ENCODE assay signal across 16 cellular contexts in the genomic region with DNA sequence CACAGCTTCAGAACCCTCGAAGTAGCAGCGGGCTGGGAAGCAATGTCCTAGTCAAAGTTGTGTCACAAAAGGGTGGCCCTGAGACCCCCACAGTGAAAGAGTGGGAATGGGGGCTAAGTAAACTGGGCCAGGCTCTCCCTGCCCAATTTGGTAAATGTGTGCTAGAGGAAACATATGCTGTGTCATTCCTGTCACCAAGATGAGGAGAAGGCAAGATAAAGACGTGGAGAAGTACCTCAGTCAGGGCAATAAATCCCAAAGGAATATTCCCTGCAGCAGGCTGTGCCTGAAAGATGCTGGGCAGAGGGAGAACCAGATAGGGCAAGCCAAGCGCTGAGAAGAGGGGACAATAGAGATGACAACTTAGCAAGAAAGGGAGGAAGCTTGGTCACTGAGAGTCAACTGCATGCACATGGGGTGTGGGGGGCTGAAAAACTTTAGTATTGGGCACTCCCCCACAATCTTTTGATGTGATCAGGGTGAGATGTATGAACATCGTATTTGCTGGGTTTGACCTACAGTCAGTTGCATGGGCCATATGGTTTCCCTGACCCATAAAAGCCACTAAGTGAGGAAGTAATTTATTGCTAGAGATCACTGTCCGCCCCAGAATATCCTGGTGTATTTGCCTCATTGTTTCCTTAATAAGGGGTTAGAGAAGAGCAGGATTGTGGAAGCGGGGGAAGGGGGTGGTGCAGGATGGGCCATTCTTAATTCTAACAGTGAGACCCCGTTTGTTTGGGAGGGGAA. TPM values are rescaled to one million over a fixed set of nuclear protein-coding genes. Genes with fewer than 3 reads are reported as not detected.
"Had no signal": no experiment of that assay in that cellular context is flagged by ENCODE, and none has a peak within 500 bp of the region (broad histone marks: within the 10 kb centered on the region; RNA-seq: fewer than 3 reads in every experiment).

No MANE protein-coding gene starts in this region.

- H3K4me3 ChIP-seq: breast epithelium, esophagus muscularis mucosa, mucosa of descending colon, ovary, tibial artery had no signal

- DNase-seq: activated CD4-positive, alpha-beta memory T cell treated with anti-CD3 and anti-CD28 coated beads for 36 hours; activated gamma-delta T cell treated with Interleukin-2 at 50 U/mL for 16 hours; activated naive CD8-positive, alpha-beta T cell treated with anti-CD3 and anti-CD28 coated beads, Interleukin-2, amount 10 ng/mL, durations not matched to agents 7 days and 5 days; activated T-cell treated with anti-CD3 and anti-CD28 coated beads, Interleukin-2, amount 50 U/mL, for 4 hours; aorta; foreskin fibroblast; glutamatergic neuron; left cardiac atrium; mucosa of descending colon; natural killer cell; ovary; small intestine; tibial artery had no signal

- FAIRE-seq: small intestine had no signal

- H3K36me3 Mint-ChIP-seq: activated CD4-positive, alpha-beta memory T cell treated with anti-CD3 and anti-CD28 coated beads for 36 hours; natural killer cell had no signal

- H3K4me1 ChIP-seq: breast epithelium, esophagus muscularis mucosa, tibial artery had no signal

- ATAC-seq: activated T-cell treated with anti-CD3 and anti-CD28 coated beads, Interleukin-2, amount 50 U/mL, for 4 hours; left cardiac atrium; mucosa of descending colon had no signal

- H3K4me3 Mint-ChIP-seq: activated CD4-positive, alpha-beta memory T cell treated with anti-CD3 and anti-CD28 coated beads for 36 hours; activated naive CD8-positive, alpha-beta T cell treated with anti-CD3 and anti-CD28 coated beads, Interleukin-2, amount 10 ng/mL, durations not matched to agents 7 days and 5 days; activated T-cell treated with anti-CD3 and anti-CD28 coated beads, Interleukin-2, amount 50 U/mL, for 4 hours; natural killer cell had no signal

- H3K36me3 ChIP-seq: breast epithelium, esophagus muscularis mucosa, ovary, tibial artery had no signal

- H3K9me3 Mint-ChIP-seq: activated CD4-positive, alpha-beta memory T cell treated with anti-CD3 and anti-CD28 coated beads for 36 hours had no signal

- H3K27ac Mint-ChIP-seq: activated CD4-positive, alpha-beta memory T cell treated with anti-CD3 and anti-CD28 coated beads for 36 hours; activated naive CD8-positive, alpha-beta T cell treated with anti-CD3 and anti-CD28 coated beads, Interleukin-2, amount 10 ng/mL, durations not matched to agents 7 days and 5 days; natural killer cell had no signal

- H3K9me3 ChIP-seq: breast epithelium, esophagus muscularis mucosa, mucosa of descending colon, ovary, tibial artery had no signal

- H3K27me3 ChIP-seq: breast epithelium, esophagus muscularis mucosa, ovary had no signal

- H3K27ac ChIP-seq: breast epithelium, esophagus muscularis mucosa, ovary, tibial artery had no signal

- H3K27me3 Mint-ChIP-seq: activated CD4-positive, alpha-beta memory T cell treated with anti-CD3 and anti-CD28 coated beads for 36 hours; activated naive CD8-positive, alpha-beta T cell treated with anti-CD3 and anti-CD28 coated beads, Interleukin-2, amount 10 ng/mL, durations not matched to agents 7 days and 5 days had no signal

RNA-seq across cellular contexts. Expression of gene CXCR4, which starts 49.9 kb away (rescaled TPM):
- total RNA-seq: chondrocyte had no signal
